In the genomic region with DNA sequence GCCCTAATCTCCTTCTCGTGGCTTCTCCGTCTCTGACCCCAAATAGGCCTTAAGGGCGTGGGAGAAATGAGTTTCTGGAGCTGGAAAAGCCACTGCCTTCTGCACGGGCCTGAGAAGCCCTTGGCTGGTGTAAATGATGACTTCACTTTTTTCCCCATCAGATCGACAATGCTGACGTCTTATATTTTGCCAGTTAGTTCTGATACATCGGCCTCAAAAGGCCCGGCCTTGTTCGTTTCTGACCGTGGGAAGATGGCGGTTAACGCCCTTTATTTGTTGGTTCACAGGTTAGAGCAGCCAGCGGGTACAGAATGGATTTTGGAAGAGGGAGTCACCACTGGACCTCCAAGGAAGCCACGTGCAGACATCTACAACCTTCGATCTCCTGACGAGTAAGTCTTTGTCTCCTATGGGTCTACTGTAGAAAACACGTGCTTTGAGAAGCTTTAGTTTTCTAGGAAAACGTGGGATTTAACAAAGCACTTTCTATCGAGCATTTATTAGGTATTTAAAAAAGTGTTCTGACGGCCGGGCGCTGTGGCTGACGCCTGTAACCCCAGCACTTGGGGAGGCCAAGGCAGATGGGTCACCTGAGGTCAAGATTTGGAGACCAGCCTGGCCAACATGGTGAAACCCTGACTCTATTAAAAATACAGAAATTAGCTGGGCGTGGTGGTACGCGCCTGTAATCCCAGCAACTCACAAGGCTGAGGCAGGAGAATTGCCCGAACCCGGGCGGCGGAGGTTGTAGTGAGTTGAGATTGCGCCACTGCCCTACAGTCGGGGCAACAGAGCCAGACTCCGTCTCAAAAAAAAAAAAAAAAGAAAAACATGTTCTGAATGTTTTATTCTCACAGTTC, we compare ENCODE assay signal across 8 cellular contexts. TPM values are rescaled to one million over a fixed set of nuclear protein-coding genes. Genes with fewer than 3 reads are reported as not detected.
DNase-seq lines count a peak whose midpoint lies in the region; ATAC-seq and TF ChIP-seq lines count a peak whose summit lies in the region.

No MANE protein-coding gene starts in this region.

- H3F3A ChIP-seq in Loucy (ENCODE audit: low read depth) = no peaks in the 10 kb centered on the region

- H3K4me3 Mint-ChIP-seq in activated T-helper 17 cell treated with anti-CD3 and anti-CD28 coated beads, Interleukin-2, amount 50 U/mL, for 72 hours = peak overlapping the region; percentile 98

- H3K4me3 ChIP-seq in Loucy (ENCODE audit: low read length, poor library complexity, severe bottlenecking) (peak overlapping the region; percentile 98), heart left ventricle (peak overlapping the region; percentile 64 to 90 (median 82)), skeletal muscle cell (ENCODE audit: low read depth, low read length) (peak overlapping the region; percentile 98)

- TF ChIP-seq CTCF in Loucy (conservative IDR thresholded peaks at IDR 0.05; ENCODE audit: low read length) (no peak), heart left ventricle (IDR thresholded peaks at IDR 0.05) (no peak)

- H2AFZ ChIP-seq in Loucy (ENCODE audit: low read length) = no peak overlapping the region

- H4K20me1 ChIP-seq in Loucy (ENCODE audit: insufficient read depth, low read length, poor library complexity, severe bottlenecking) = peaks cover 74% of the 10 kb centered on the region

- peak overlapping the region; percentile 83 for H3K4me2 ChIP-seq in Loucy (ENCODE audit: low read depth, low read length, poor library complexity, severe bottlenecking)

- peak overlapping the region; percentile 100 for H3K27ac Mint-ChIP-seq in activated T-helper 17 cell treated with anti-CD3 and anti-CD28 coated beads, Interleukin-2, amount 50 U/mL, for 72 hours

- DNase-seq in DMS79 (lab: John Stamatoyannopoulos, UW) (peak; percentile 17), heart left ventricle (peak in 2 of 5 donors; percentile 19 to 36), skeletal muscle cell (ENCODE audit: low read depth) (no peak), inferior parietal cortex (ENCODE audit: extremely low spot score) (no peak), GDM1 (lab: John Stamatoyannopoulos, UW) (no peak)

- peak overlapping the region; percentile 90 to 99 (median 96) for H3K27ac ChIP-seq in heart left ventricle

- no peaks in the 10 kb centered on the region for H3K27me3 Mint-ChIP-seq in activated T-helper 17 cell treated with anti-CD3 and anti-CD28 coated beads, Interleukin-2, amount 50 U/mL, for 72 hours

- H3K36me3 Mint-ChIP-seq in activated T-helper 17 cell treated with anti-CD3 and anti-CD28 coated beads, Interleukin-2, amount 50 U/mL, for 72 hours (ENCODE audit: low read depth) = peaks cover 96% of the 10 kb centered on the region

- H3K9me3 ChIP-seq in Loucy (ENCODE audit: insufficient read depth, low read depth, low read length) = peaks cover 4% of the 10 kb centered on the region; the same call in 1 of the 2 replicates
- peaks cover 0 to 44% (median 11%) of the 10 kb centered on the region in 12 donors for H3K9me3 ChIP-seq in heart left ventricle

- peaks cover 16% of the 10 kb centered on the region for H3K9me3 Mint-ChIP-seq in activated T-helper 17 cell treated with anti-CD3 and anti-CD28 coated beads, Interleukin-2, amount 50 U/mL, for 72 hours

- WGBS in heart left ventricle, 4 donors = 17 to 22% (median 21%) methylated on average over 33 of the region's 33 CpGs

- peaks cover 53% of the 10 kb centered on the region for H3K36me3 ChIP-seq in Loucy (ENCODE audit: insufficient read depth, low read length)
- H3K36me3 ChIP-seq in heart left ventricle = peaks cover 16 to 73% (median 60%) of the 10 kb centered on the region in 9 donors

- intact Hi-C loops in heart left ventricle (cut with DNase I) = loop anchor here in 1 of 10 donors (2.0 kb wide), 1 partner anchor 90 kb away; a partner anchor contains a TSS

- peak overlapping the region; percentile 99 for H3K9ac ChIP-seq in Loucy (ENCODE audit: low read depth, low read length, poor library complexity, severe bottlenecking)

- H3K4me1 ChIP-seq in Loucy (ENCODE audit: insufficient read depth, low read length, poor library complexity, severe bottlenecking) (peaks cover 56% of the 10 kb centered on the region), heart left ventricle (peaks cover 20 to 77% (median 49%) of the 10 kb centered on the region in 12 donors)

- H3K9me2 ChIP-seq in Loucy (replicated peaks; ENCODE audit: low read depth, low read length) = no peaks in the 10 kb centered on the region

- no peak for ATAC-seq in activated T-helper 17 cell treated with anti-CD3 and anti-CD28 coated beads, Interleukin-2, amount 50 U/mL, for 72 hours (replicated peaks)
- ATAC-seq in heart left ventricle = peak in 1 of 4 donors; percentile 11
- ATAC-seq in HG03025 (IDR thresholded peaks at IDR 0.05; ENCODE audit: low FRiP score, unreplicated experiment) = no peak

- peaks cover 85% of the 10 kb centered on the region for H3K79me2 ChIP-seq in Loucy (ENCODE audit: insufficient read depth, low read length)

- H3K27me3 ChIP-seq in Loucy (ENCODE audit: insufficient read depth, low read length, poor library complexity, severe bottlenecking) (peaks cover 6% of the 10 kb centered on the region), heart left ventricle (no peaks in the 10 kb centered on the region)

- peaks cover 46% of the 10 kb centered on the region for H3K4me1 Mint-ChIP-seq in activated T-helper 17 cell treated with anti-CD3 and anti-CD28 coated beads, Interleukin-2, amount 50 U/mL, for 72 hours

- TF ChIP-seq POLR2A in heart left ventricle (IDR thresholded peaks at IDR 0.05) = no peak

RNA-seq across cellular contexts. Expression of a gene that starts 1.2 kb away (rescaled TPM):
- 10 to 100 TPM; 32.8 to 54.9 TPM for total RNA-seq in activated T-helper 17 cell treated with anti-CD3 and anti-CD28 coated beads, Interleukin-2, amount 50 U/mL, for 72 hours
- 10 to 100 TPM; 18.2 to 55.8 (median 26.8) TPM for total RNA-seq in heart left ventricle
- 10 to 100 TPM in 1 of 2 donors, 1 to 10 TPM in 1; 6.4 to 16.2 TPM for polyA plus RNA-seq in heart left ventricle

RNA-seq across cellular contexts. Expression of a gene that starts 59.8 kb away (rescaled TPM):
- 10 to 100 TPM; 35.6 to 56.3 TPM for total RNA-seq in activated T-helper 17 cell treated with anti-CD3 and anti-CD28 coated beads, Interleukin-2, amount 50 U/mL, for 72 hours
- 10 to 100 TPM; 12.0 to 18.3 (median 13.4) TPM for total RNA-seq in heart left ventricle
- 10 to 100 TPM; 13.9 to 34.2 TPM for polyA plus RNA-seq in heart left ventricle
